In the genomic region with DNA sequence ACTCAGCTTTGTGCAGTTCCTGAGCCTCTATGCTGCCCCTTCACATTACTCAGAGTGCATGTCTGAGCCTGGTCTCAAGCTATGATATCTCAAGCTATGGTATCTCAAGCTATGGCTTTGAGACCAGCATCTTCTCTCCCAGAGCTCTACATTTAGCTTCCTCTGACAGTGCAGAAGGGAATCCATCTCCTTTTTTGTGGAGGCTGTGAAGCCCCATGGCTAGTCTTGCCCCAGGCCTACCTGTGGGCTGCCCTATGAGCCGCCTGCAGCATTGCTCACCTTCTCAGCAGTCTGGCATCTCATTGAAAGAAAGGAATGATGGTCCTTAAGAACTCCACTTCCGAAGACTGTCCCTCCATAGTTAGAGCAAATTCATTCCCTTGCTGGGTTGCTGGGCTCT, we compare ENCODE assay signal across 24 cellular contexts. TPM values are rescaled to one million over a fixed set of nuclear protein-coding genes. Genes with fewer than 3 reads are reported as not detected.
A peak's percentile ranks its signal among the peaks of the same experiment; 100 is the strongest.
DNase-seq lines count a peak whose midpoint lies in the region; ATAC-seq and TF ChIP-seq lines count a peak whose summit lies in the region.
"Had no signal": no experiment of that assay in that cellular context is flagged by ENCODE, and none has a peak within 500 bp of the region (broad histone marks: within the 10 kb centered on the region; RNA-seq: fewer than 3 reads in every experiment).

No MANE protein-coding gene starts in this region.

- H3K4me1 ChIP-seq in foreskin keratinocyte = no peaks in the 10 kb centered on the region
- peaks cover 7 to 12% of the 10 kb centered on the region in 2 experiments for H3K4me1 ChIP-seq in trophoblast cell (ENCODE audit: control insufficient read depth in 1 of 2, insufficient read depth in 2 of 2, low read length in 2 of 2)
- H3K4me1 ChIP-seq: BE2C had no signal

- H3K4me3 Mint-ChIP-seq in stimulated activated naive B cell treated with anti-CD40 and anti-IgM and Interleukin-4, amounts not matched to agents 10 μg/mL and 1 μg/mL and 100 μg/mL, for 72 hours = no peak overlapping the region
- H3K4me3 Mint-ChIP-seq: CD14-positive monocyte; CD4-positive, alpha-beta memory T cell; CD4-positive, CD25-positive, alpha-beta regulatory T cell; CD8-positive, alpha-beta memory T cell had no signal

- no peak overlapping the region for H3K14ac ChIP-seq in trophoblast cell (ENCODE audit: low read length)

- no peaks in the 10 kb centered on the region for H3K9me3 Mint-ChIP-seq in stimulated activated naive B cell treated with anti-CD40 and anti-IgM and Interleukin-4, amounts not matched to agents 10 μg/mL and 1 μg/mL and 100 μg/mL, for 72 hours
- H3K9me3 Mint-ChIP-seq: CD4-positive, alpha-beta memory T cell; CD4-positive, CD25-positive, alpha-beta regulatory T cell; CD8-positive, alpha-beta memory T cell had no signal

- H2BK120ac ChIP-seq in trophoblast cell (ENCODE audit: insufficient read depth, low read length, poor library complexity) = no peak overlapping the region

- no peak overlapping the region for H3K23ac ChIP-seq in trophoblast cell (ENCODE audit: low read length)

- peaks cover 22 to 28% of the 10 kb centered on the region in 2 donors for H3K4me1 Mint-ChIP-seq in stimulated activated naive B cell treated with anti-CD40 and anti-IgM and Interleukin-4, amounts not matched to agents 10 μg/mL and 1 μg/mL and 100 μg/mL, for 72 hours

- no peak overlapping the region for H2AFZ ChIP-seq in trophoblast cell (ENCODE audit: insufficient read depth, low read length, poor library complexity)

- H3K27ac ChIP-seq in foreskin keratinocyte (no peak overlapping the region), trophoblast cell (ENCODE audit: low read depth, low read length) (no peak overlapping the region)
- H3K27ac ChIP-seq: BLaER1 had no signal

- no peak overlapping the region for H3K4me3 ChIP-seq in trophoblast cell (ENCODE audit: low read depth, low read length)
- H3K4me3 ChIP-seq: BLaER1, GM12878 had no signal

- ATAC-seq in foreskin keratinocyte (peak; percentile 2), GM18873 (IDR thresholded peaks at IDR 0.05; ENCODE audit: low FRiP score, unreplicated experiment) (no peak)
- ATAC-seq in stimulated activated naive B cell treated with anti-CD40 and anti-IgM and Interleukin-4, amounts not matched to agents 10 μg/mL and 1 μg/mL and 100 μg/mL, for 72 hours (replicated peaks) = no peak
- ATAC-seq: GM12878 had no signal

- no peaks in the 10 kb centered on the region for H3K79me1 ChIP-seq in trophoblast cell (ENCODE audit: low read length)

- H4K8ac ChIP-seq in trophoblast cell (ENCODE audit: low read depth, low read length) = no peak overlapping the region

- H2AK5ac ChIP-seq in trophoblast cell (ENCODE audit: low read length) = no peak overlapping the region

- no peaks in the 10 kb centered on the region for H3K9me3 ChIP-seq in trophoblast cell (ENCODE audit: insufficient read depth, low read depth, low read length)
- H3K9me3 ChIP-seq: BE2C, BLaER1 had no signal

- DNase-seq in foreskin keratinocyte (no peak), trophoblast cell (peak; percentile 94 to 97), HUDEP-2 (lab: John Stamatoyannopoulos, UW; ENCODE audit: unreplicated experiment in 76 of 76) (no peak)
- no peak for DNase-seq in stimulated activated naive B cell treated with anti-CD40 and anti-IgM and Interleukin-4, amounts not matched to agents 10 μg/mL and 1 μg/mL and 100 μg/mL, for 72 hours
- no peak for DNase-seq in activated CD8-positive, alpha-beta memory T cell treated with anti-CD3 and anti-CD28 coated beads, Interleukin-2, amount 50 U/mL, for 48 hours
- DNase-seq: 8988T; ACHN; BE2C; C1 segment of cervical spinal cord; CD4-positive, alpha-beta memory T cell; CD4-positive, CD25-positive, alpha-beta regulatory T cell; CD8-positive, alpha-beta memory T cell; COR-L47; DMS 273 treated with DMSO at 0.1 percent for 48 hours; DMS153; DMS53; DMS79; DND-41; EL; GDM1 had no signal

- no peak overlapping the region for H4K12ac ChIP-seq in trophoblast cell (ENCODE audit: low read depth, low read length)

- H3K4ac ChIP-seq in trophoblast cell (ENCODE audit: low read depth, low read length) = no peak overlapping the region

- H3K9ac ChIP-seq in trophoblast cell (ENCODE audit: low read length) = no peak overlapping the region
- H3K9ac ChIP-seq: BLaER1 had no signal

- H3K18ac ChIP-seq in trophoblast cell (ENCODE audit: low read length) = no peak overlapping the region

- H2BK12ac ChIP-seq in trophoblast cell (ENCODE audit: low read length) = no peak overlapping the region

- no peak overlapping the region for H2BK5ac ChIP-seq in trophoblast cell (ENCODE audit: low read depth, low read length, poor library complexity)

- no peak overlapping the region for H4K91ac ChIP-seq in trophoblast cell (ENCODE audit: low read depth, low read length)

- no CpG with 5 or more reads among the region's 2 CpGs for WGBS in trophoblast cell (ENCODE audit: extremely low coverage, insufficient coverage, insufficient read length)

- H3K27me3 Mint-ChIP-seq in stimulated activated naive B cell treated with anti-CD40 and anti-IgM and Interleukin-4, amounts not matched to agents 10 μg/mL and 1 μg/mL and 100 μg/mL, for 72 hours = no peaks in the 10 kb centered on the region
- H3K27me3 Mint-ChIP-seq: CD4-positive, alpha-beta memory T cell; CD4-positive, CD25-positive, alpha-beta regulatory T cell; CD8-positive, alpha-beta memory T cell had no signal

- peaks cover 6 to 14% of the 10 kb centered on the region in 2 experiments for H3K36me3 ChIP-seq in trophoblast cell (ENCODE audit: control insufficient read depth in 1 of 2, insufficient read depth in 2 of 2, low read length in 2 of 2)
- H3K36me3 ChIP-seq: BE2C had no signal

- peak overlapping the region; percentile 31 for H3K27ac Mint-ChIP-seq in stimulated activated naive B cell treated with anti-CD40 and anti-IgM and Interleukin-4, amounts not matched to agents 10 μg/mL and 1 μg/mL and 100 μg/mL, for 72 hours
- H3K27ac Mint-ChIP-seq: CD8-positive, alpha-beta memory T cell had no signal

- peaks cover 42 to 46% of the 10 kb centered on the region in 2 donors for H3K36me3 Mint-ChIP-seq in stimulated activated naive B cell treated with anti-CD40 and anti-IgM and Interleukin-4, amounts not matched to agents 10 μg/mL and 1 μg/mL and 100 μg/mL, for 72 hours

- no peaks in the 10 kb centered on the region for H3K79me2 ChIP-seq in trophoblast cell (ENCODE audit: control insufficient read depth, insufficient read depth, low read length, poor library complexity)

- H3K27me3 ChIP-seq in foreskin keratinocyte (no peaks in the 10 kb centered on the region), trophoblast cell (ENCODE audit: insufficient read depth, low read length) (no peaks in the 10 kb centered on the region)
- H3K27me3 ChIP-seq: BE2C, BLaER1 had no signal

- TF ChIP-seq CTCF in foreskin keratinocyte (conservative IDR thresholded peaks at IDR 0.05) = no peak

- H3K4me2 ChIP-seq in trophoblast cell (ENCODE audit: low read length) = no peak overlapping the region
- H3K4me2 ChIP-seq: BLaER1 had no signal

RNA-seq across cellular contexts. Expression of a gene that starts 12.6 kb away (rescaled TPM):
- total RNA-seq in foreskin keratinocyte = 19.8 and 20.5 TPM in 2 replicates
- 25.5 and 26.8 TPM in 2 replicates for polyA plus RNA-seq in foreskin keratinocyte
- 24.0 TPM in 2 replicates for polyA plus RNA-seq in trophoblast cell (2013)

RNA-seq across cellular contexts. Expression of a gene that starts 19.8 kb away (rescaled TPM):
- total RNA-seq in foreskin keratinocyte = 45.9 and 47.2 TPM in 2 replicates
- polyA plus RNA-seq in foreskin keratinocyte = 82.9 and 88.5 TPM in 2 replicates
- 48.3 and 53.7 TPM in 2 replicates for polyA plus RNA-seq in trophoblast cell (2013)

RNA-seq across cellular contexts. Expression of a gene that starts 23.6 kb away (rescaled TPM):
- 79.4 and 82.2 TPM in 2 replicates for total RNA-seq in foreskin keratinocyte
- 26.2 and 33.0 TPM in 2 replicates for polyA plus RNA-seq in foreskin keratinocyte
- polyA plus RNA-seq in trophoblast cell (2013) = 75.8 and 77.4 TPM in 2 replicates

RNA-seq across cellular contexts. Expression of a gene that starts 34.5 kb away (rescaled TPM):
- 22.8 and 24.7 TPM in 2 replicates for total RNA-seq in foreskin keratinocyte
- polyA plus RNA-seq in foreskin keratinocyte = 13.0 and 13.6 TPM in 2 replicates
- 17.6 and 18.0 TPM in 2 replicates for polyA plus RNA-seq in trophoblast cell (2013)

Comparison
In these comparisons a context has a peak if more than half of its experiments do, and no peak if none do; other contexts are left out.
1. DNase-seq: peak in trophoblast cell (2 of 2); none in foreskin keratinocyte (0 of 2), stimulated activated naive B cell treated with anti-CD40 and anti-IgM and Interleukin-4, amounts not matched to agents 10 μg/mL and 1 μg/mL and 100 μg/mL, for 72 hours (single experiment), activated CD8-positive, alpha-beta memory T cell treated with anti-CD3 and anti-CD28 coated beads, Interleukin-2, amount 50 U/mL, for 48 hours (single experiment) and HUDEP-2 (0 of 76).